Comparison of ENCODE assay signal across 8 cellular contexts in genomic region chr16:30395992-30396560, GRCh38. TPM values are rescaled to one million over a fixed set of nuclear protein-coding genes. Genes with fewer than 3 reads are reported as not detected.
A peak's percentile ranks its signal among the peaks of the same experiment; 100 is the strongest.
DNase-seq lines count a peak whose midpoint lies in the region; ATAC-seq, FAIRE-seq and TF ChIP-seq lines count a peak whose summit lies in the region.

No MANE protein-coding gene starts in this region.

- H3K9ac ChIP-seq in HUES48 (ENCODE audit: low read depth, low read length) = peak overlapping the region; percentile 97
- peak overlapping the region; percentile 79 for H3K9ac ChIP-seq in astrocyte (ENCODE audit: low read length)
- H3K9ac ChIP-seq in mesenchymal stem cell (ENCODE audit: low read length) = peak overlapping the region; percentile 96

- H3K4me2 ChIP-seq in astrocyte (ENCODE audit: low read length) = peak overlapping the region; percentile 86
- H3K4me2 ChIP-seq in mesenchymal stem cell (ENCODE audit: low read length, poor library complexity, severe bottlenecking) = peak overlapping the region; percentile 97

- H3K27ac Mint-ChIP-seq in CD4-positive, CD25-positive, alpha-beta regulatory T cell = peak overlapping the region in 2 of 3 donors; percentile 86 to 89
- peak overlapping the region; percentile 77 for H3K27ac Mint-ChIP-seq in astrocyte (ENCODE audit: unreplicated experiment)

- no peaks in the 10 kb centered on the region for H3K9me3 Mint-ChIP-seq in CD4-positive, CD25-positive, alpha-beta regulatory T cell
- peaks cover 3% of the 10 kb centered on the region for H3K9me3 Mint-ChIP-seq in astrocyte (ENCODE audit: unreplicated experiment)

- no peak overlapping the region for H2BK5ac ChIP-seq in mesenchymal stem cell (ENCODE audit: low read depth, low read length, poor library complexity, severe bottlenecking)

- no peak overlapping the region for H2AK5ac ChIP-seq in mesenchymal stem cell (ENCODE audit: low read length, severe bottlenecking)

- TF ChIP-seq CTCF in astrocyte (IDR thresholded peaks at IDR 0.05; ENCODE audit: insufficient read depth, low read depth, low read length) = no peak

- peaks cover 42% of the 10 kb centered on the region for H3K79me2 ChIP-seq in astrocyte (ENCODE audit: insufficient read depth, low read length)

- no peak overlapping the region for H4K91ac ChIP-seq in mesenchymal stem cell (ENCODE audit: low read length)

- peaks cover 5 to 51% (median 22%) of the 10 kb centered on the region in 4 donors for H3K4me1 Mint-ChIP-seq in CD4-positive, CD25-positive, alpha-beta regulatory T cell
- H3K4me1 Mint-ChIP-seq in astrocyte (ENCODE audit: low read depth, unreplicated experiment) = peaks cover 16% of the 10 kb centered on the region

- H3K4ac ChIP-seq in mesenchymal stem cell (ENCODE audit: low read depth in 1 of 2, low read length in 2 of 2) = peak overlapping the region in 1 of 2 experiments; percentile 71

- peak overlapping the region; percentile 23 for H3K27ac ChIP-seq in CD4-positive, CD25-positive, alpha-beta regulatory T cell (ENCODE audit: insufficient read depth, low read length, poor library complexity, severe bottlenecking)
- H3K27ac ChIP-seq in HUES48 (ENCODE audit: low read depth, low read length) (peak overlapping the region; percentile 99), astrocyte (ENCODE audit: low read depth, low read length) (peak overlapping the region; percentile 37), mesenchymal stem cell (ENCODE audit: low read length, poor library complexity, severe bottlenecking) (peak overlapping the region; percentile 42)

- H4K8ac ChIP-seq in mesenchymal stem cell (ENCODE audit: low read length) = peak overlapping the region; percentile 73

- H3K27me3 Mint-ChIP-seq in CD4-positive, CD25-positive, alpha-beta regulatory T cell = no peaks in the 10 kb centered on the region
- no peaks in the 10 kb centered on the region for H3K27me3 Mint-ChIP-seq in astrocyte (ENCODE audit: low read depth, unreplicated experiment)

- peak overlapping the region; percentile 83 for H3K4me3 ChIP-seq in CD4-positive, CD25-positive, alpha-beta regulatory T cell (ENCODE audit: low read depth, low read length)
- peak overlapping the region; percentile 85 for H3K4me3 ChIP-seq in HUES48 (ENCODE audit: low read depth, low read length)
- H3K4me3 ChIP-seq in astrocyte (ENCODE audit: insufficient read depth, low read depth, low read length) = peak overlapping the region; percentile 60
- peak overlapping the region; percentile 93 to 95 for H3K4me3 ChIP-seq in mesenchymal stem cell (ENCODE audit: insufficient read depth in 1 of 2, low read depth in 1 of 2, low read length in 2 of 2)

- H3K27me3 ChIP-seq in CD4-positive, CD25-positive, alpha-beta regulatory T cell (ENCODE audit: control insufficient read depth, insufficient read depth, low read length) = no peaks in the 10 kb centered on the region
- H3K27me3 ChIP-seq in HUES48 (ENCODE audit: control insufficient read depth, insufficient read depth, low read length) (no peaks in the 10 kb centered on the region), astrocyte (ENCODE audit: insufficient read depth, low read length) (no peaks in the 10 kb centered on the region), mesenchymal stem cell (ENCODE audit: control insufficient read depth in 1 of 2, insufficient read depth in 1 of 2, low read length in 2 of 2) (no peaks in the 10 kb centered on the region)

- no peak overlapping the region for H2BK15ac ChIP-seq in mesenchymal stem cell (ENCODE audit: low read depth, poor library complexity, severe bottlenecking)

- H3K18ac ChIP-seq in mesenchymal stem cell (ENCODE audit: low read depth in 1 of 2, low read length in 2 of 2) = peak overlapping the region in 1 of 2 experiments; percentile 90

- H3K36me3 ChIP-seq in CD4-positive, CD25-positive, alpha-beta regulatory T cell (ENCODE audit: control insufficient read depth, insufficient read depth, low read length) = no peaks in the 10 kb centered on the region
- H3K36me3 ChIP-seq in HUES48 (ENCODE audit: control insufficient read depth, insufficient read depth, low read length) (peaks cover 23% of the 10 kb centered on the region), astrocyte (ENCODE audit: insufficient read depth, low read length) (peaks cover 5% of the 10 kb centered on the region), mesenchymal stem cell (ENCODE audit: control insufficient read depth in 1 of 2, insufficient read depth in 2 of 2, low read depth in 1 of 2, low read length in 2 of 2) (peaks cover 13 to 22% of the 10 kb centered on the region in 2 experiments)

- H3K14ac ChIP-seq in mesenchymal stem cell (ENCODE audit: low read length in 2 of 2) = peak overlapping the region in 1 of 2 experiments; percentile 92

- H3K4me3 Mint-ChIP-seq in CD4-positive, CD25-positive, alpha-beta regulatory T cell = peak overlapping the region; percentile 82 to 92 (median 88)
- H3K4me3 Mint-ChIP-seq in astrocyte (ENCODE audit: unreplicated experiment) = peak overlapping the region; percentile 90

- 19% methylated on average over 12 of the region's 13 CpGs for WGBS in mesenchymal stem cell

- no peak for DNase-seq in CD4-positive, CD25-positive, alpha-beta regulatory T cell
- DNase-seq in astrocyte (ENCODE audit: low read depth) (no peak), mesenchymal stem cell (no peak), GM19240 (ENCODE audit: insufficient read length, low spot score) (no peak), NCI-H2171 (lab: John Stamatoyannopoulos, UW) (no peak)

- peaks cover 12% of the 10 kb centered on the region for H3K36me3 Mint-ChIP-seq in CD4-positive, CD25-positive, alpha-beta regulatory T cell
- H3K36me3 Mint-ChIP-seq in astrocyte (ENCODE audit: low read depth, unreplicated experiment) = peaks cover 13% of the 10 kb centered on the region

- H2AFZ ChIP-seq in astrocyte (ENCODE audit: low read depth, low read length) = peak overlapping the region; percentile 72
- H2AFZ ChIP-seq in mesenchymal stem cell (ENCODE audit: low read depth, low read length) = peak overlapping the region; percentile 93

- H3K9me3 ChIP-seq in CD4-positive, CD25-positive, alpha-beta regulatory T cell (ENCODE audit: control insufficient read depth in 2 of 2, low read length in 2 of 2) = no peaks in the 10 kb centered on the region
- H3K9me3 ChIP-seq in HUES48 (ENCODE audit: control insufficient read depth, insufficient read depth, low read length) (no peaks in the 10 kb centered on the region), astrocyte (ENCODE audit: insufficient read depth, low read depth, low read length) (no peaks in the 10 kb centered on the region), mesenchymal stem cell (ENCODE audit: control insufficient read depth, low read length) (no peaks in the 10 kb centered on the region)

- peak overlapping the region in 1 of 2 experiments; percentile 73 for H2BK12ac ChIP-seq in mesenchymal stem cell (ENCODE audit: low read length in 2 of 2)

- FAIRE-seq in astrocyte (lab: Jason Lieb, UNC) = no peak

- no peak overlapping the region for H2BK120ac ChIP-seq in mesenchymal stem cell (ENCODE audit: low read depth, low read length)

- peak overlapping the region in 1 of 2 experiments; percentile 95 for H3K23ac ChIP-seq in mesenchymal stem cell (ENCODE audit: low read length in 2 of 2)

- ATAC-seq in CD4-positive, CD25-positive, alpha-beta regulatory T cell (ENCODE audit: low read depth in 2 of 2) = no peak
- ATAC-seq in GM18520 (IDR thresholded peaks at IDR 0.05; ENCODE audit: unreplicated experiment) (no peak), HG03159 (IDR thresholded peaks at IDR 0.05; ENCODE audit: unreplicated experiment) (no peak)

- H3K79me1 ChIP-seq in mesenchymal stem cell (replicated peaks; ENCODE audit: low read length, poor library complexity, severe bottlenecking) = peaks cover 15% of the 10 kb centered on the region

- no peaks in the 10 kb centered on the region for H4K20me1 ChIP-seq in astrocyte (ENCODE audit: insufficient read depth, low read length)

- H3K4me1 ChIP-seq in CD4-positive, CD25-positive, alpha-beta regulatory T cell (ENCODE audit: control insufficient read depth, insufficient read depth, low read length, poor library complexity, severe bottlenecking) = peaks cover 33% of the 10 kb centered on the region
- H3K4me1 ChIP-seq in HUES48 (ENCODE audit: control insufficient read depth, insufficient read depth, low read length) (peaks cover 16% of the 10 kb centered on the region), astrocyte (ENCODE audit: insufficient read depth, low read length) (peaks cover 28% of the 10 kb centered on the region), mesenchymal stem cell (ENCODE audit: control insufficient read depth, insufficient read depth, low read depth, low read length) (peaks cover 18% of the 10 kb centered on the region)

RNA-seq across cellular contexts. Expression of gene ZNF48, which starts 0.9 kb away (rescaled TPM):
- 6.0 TPM for total RNA-seq in CD4-positive, CD25-positive, alpha-beta regulatory T cell
- 1 to 10 TPM; 4.5 to 8.0 (median 6.7) TPM for polyA plus RNA-seq in CD4-positive, CD25-positive, alpha-beta regulatory T cell
- total RNA-seq in astrocyte = 16.0 and 19.5 TPM in 2 replicates
- 6.3 TPM for polyA plus RNA-seq in mesenchymal stem cell (2013, experiment 1 of 2)
- 5.5 TPM for polyA plus RNA-seq in mesenchymal stem cell (2013, experiment 2 of 2)

RNA-seq across cellular contexts. Expression of gene ZNF771, which starts 11.3 kb away (rescaled TPM):
- total RNA-seq in CD4-positive, CD25-positive, alpha-beta regulatory T cell = 2.3 TPM
- polyA plus RNA-seq in CD4-positive, CD25-positive, alpha-beta regulatory T cell = 1 to 10 TPM; 1.7 to 3.8 (median 3.3) TPM
- 13.9 and 15.5 TPM in 2 replicates for total RNA-seq in astrocyte
- 5.2 TPM for polyA plus RNA-seq in mesenchymal stem cell (2013, experiment 1 of 2)
- 4.6 TPM for polyA plus RNA-seq in mesenchymal stem cell (2013, experiment 2 of 2)

RNA-seq across cellular contexts. Expression of gene SEPTIN1, which starts 13.7 kb away (rescaled TPM):
- 198 TPM for total RNA-seq in CD4-positive, CD25-positive, alpha-beta regulatory T cell
- polyA plus RNA-seq in CD4-positive, CD25-positive, alpha-beta regulatory T cell = 100 to 1,000 TPM; 157 to 205 (median 170) TPM
- total RNA-seq in astrocyte = 0.48 and 0.96 TPM in 2 replicates
- 1.3 TPM for polyA plus RNA-seq in mesenchymal stem cell (2013, experiment 1 of 2)
- polyA plus RNA-seq in mesenchymal stem cell (2013, experiment 2 of 2) = 1.3 TPM

RNA-seq across cellular contexts. Expression of gene MYL11, which starts 21.5 kb away (rescaled TPM):
- 4.1 TPM for total RNA-seq in CD4-positive, CD25-positive, alpha-beta regulatory T cell
- polyA plus RNA-seq in CD4-positive, CD25-positive, alpha-beta regulatory T cell = 1 to 10 TPM in 1 of 4 donors, not detected in 3; 1.7 TPM
- not detected in 2 replicates for total RNA-seq in astrocyte
- polyA plus RNA-seq in mesenchymal stem cell (2013, experiment 1 of 2) = 1.7 TPM
- polyA plus RNA-seq in mesenchymal stem cell (2013, experiment 2 of 2) = 3.1 TPM

RNA-seq across cellular contexts. Expression of gene TBC1D10B, which starts 25.8 kb away (rescaled TPM):
- 32.2 TPM for total RNA-seq in CD4-positive, CD25-positive, alpha-beta regulatory T cell
- polyA plus RNA-seq in CD4-positive, CD25-positive, alpha-beta regulatory T cell = 10 to 100 TPM in 1 of 4 donors, 1 to 10 TPM in 3; 7.1 to 11.7 (median 8.2) TPM
- total RNA-seq in astrocyte = 50.3 and 50.8 TPM in 2 replicates
- 23.4 TPM for polyA plus RNA-seq in mesenchymal stem cell (2013, experiment 1 of 2)
- 21.8 TPM for polyA plus RNA-seq in mesenchymal stem cell (2013, experiment 2 of 2)

Comparison
In these comparisons a context has a peak if more than half of its experiments do, and no peak if none do; other contexts are left out.
1. H3K27ac ChIP-seq: peak in every context shown above with its lines; median percentile 99 in HUES48; 42 in mesenchymal stem cell; 37 in astrocyte; 23 in CD4-positive, CD25-positive, alpha-beta regulatory T cell.
2. RNA of gene SEPTIN1, which starts 13.7 kb away (total RNA-seq): 198 TPM in CD4-positive, CD25-positive, alpha-beta regulatory T cell (single experiment); 0.48 to 0.96 TPM in astrocyte; every median in the first group is over 100 times any median in the second.
3. Peak in every context shown above with its lines, with median percentiles within 50 percentile points of each other: H3K4me3 ChIP-seq and H3K9ac ChIP-seq.